ENCODE assay signal across 8 cellular contexts in genomic region chr16:8944113-8944765, GRCh38. TPM values are rescaled to one million over a fixed set of nuclear protein-coding genes. Genes with fewer than 3 reads are reported as not detected.
DNase-seq lines count a peak whose midpoint lies in the region; ATAC-seq and TF ChIP-seq lines count a peak whose summit lies in the region.

No MANE protein-coding gene starts in this region.

- no peaks in the 10 kb centered on the region for H3K9me3 Mint-ChIP-seq in dendritic cell treated with granulocyte-macrophage colony-stimulating factor and Interleukin-4, amounts not matched to agents 40 ng/mL and 50 ng/mL, for 4 days

- no peaks in the 10 kb centered on the region for H3K36me3 ChIP-seq in prostate gland

- H3K36me3 Mint-ChIP-seq in dendritic cell treated with granulocyte-macrophage colony-stimulating factor and Interleukin-4, amounts not matched to agents 40 ng/mL and 50 ng/mL, for 4 days (ENCODE audit: low read depth), result no peaks in the 10 kb centered on the region

- intact Hi-C loops in dendritic cell treated with granulocyte-macrophage colony-stimulating factor and Interleukin-4, amounts not matched to agents 40 ng/mL and 50 ng/mL, for 4 days (cut with micrococcal nuclease), result no loop called here
- intact Hi-C loops in prostate gland (cut with DNase I), result no loop called here

- peaks cover 94% of the 10 kb centered on the region for H3K4me1 Mint-ChIP-seq in dendritic cell treated with granulocyte-macrophage colony-stimulating factor and Interleukin-4, amounts not matched to agents 40 ng/mL and 50 ng/mL, for 4 days (ENCODE audit: low read depth)

- H3K9me3 ChIP-seq in prostate gland, result no peaks in the 10 kb centered on the region

- H3K27ac ChIP-seq in prostate gland, result no peak overlapping the region

- H3K4me3 Mint-ChIP-seq in dendritic cell treated with granulocyte-macrophage colony-stimulating factor and Interleukin-4, amounts not matched to agents 40 ng/mL and 50 ng/mL, for 4 days, result peak overlapping the region; percentile 77

- WGBS in prostate gland, result 24% methylated on average over 3 of the region's 3 CpGs

- no peak for TF ChIP-seq POLR2A in prostate gland (IDR thresholded peaks at IDR 0.05)

- no peaks in the 10 kb centered on the region for H3K27me3 Mint-ChIP-seq in dendritic cell treated with granulocyte-macrophage colony-stimulating factor and Interleukin-4, amounts not matched to agents 40 ng/mL and 50 ng/mL, for 4 days

- H3K4me3 ChIP-seq in GM08714 (ENCODE audit: low read length), result peak overlapping the region; percentile 53; the same call in 1 of the 2 replicates
- H3K4me3 ChIP-seq in prostate gland, result no peak overlapping the region

- no peak for TF ChIP-seq CTCF in prostate gland (IDR thresholded peaks at IDR 0.05)

- H3K4me1 ChIP-seq in prostate gland (replicated peaks), result no peaks in the 10 kb centered on the region

- H3K27me3 ChIP-seq in prostate gland (replicated peaks; ENCODE audit: insufficient read depth), result no peaks in the 10 kb centered on the region

- ATAC-seq in GM19463 (IDR thresholded peaks at IDR 0.05; ENCODE audit: unreplicated experiment), result peak; percentile 69
- ATAC-seq in HG03442 (IDR thresholded peaks at IDR 0.05; ENCODE audit: unreplicated experiment), result peak; percentile 79

- DNase-seq in NCI-H82 (lab: John Stamatoyannopoulos, UW) (no peak), T1000 (lab: John Stamatoyannopoulos, UW) (no peak), prostate gland (ENCODE audit: low spot score) (no peak)
- no peak for DNase-seq in effector CD8-positive, alpha-beta T cell (lab: John Stamatoyannopoulos, UW)

- peak overlapping the region; percentile 88 for H3K27ac Mint-ChIP-seq in dendritic cell treated with granulocyte-macrophage colony-stimulating factor and Interleukin-4, amounts not matched to agents 40 ng/mL and 50 ng/mL, for 4 days

RNA-seq across cellular contexts. Expression of gene USP7, which starts 19.5 kb away (rescaled TPM):
- total RNA-seq in prostate gland, result 10 to 100 TPM; 60.2 to 84.9 TPM
